ENCODE assay signal across 2 cellular contexts in genomic region chr3:114455432-114455831, GRCh38.
TF ChIP-seq lines count a peak whose summit lies in the region.

No MANE protein-coding gene starts in this region.

TF ChIP-seq in neural cell, 6 proteins besides CTCF, POLR2A, EP300 and RAD21 (continued from another document):
- no peak for TF ChIP-seq REST (IDR thresholded peaks at IDR 0.05; ENCODE audit: borderline replicate concordance)

TF ChIP-seq in HepG2, 621 proteins besides CTCF, POLR2A, EP300 and RAD21 (continued from another document):
- TF ChIP-seq, protein P1, sequence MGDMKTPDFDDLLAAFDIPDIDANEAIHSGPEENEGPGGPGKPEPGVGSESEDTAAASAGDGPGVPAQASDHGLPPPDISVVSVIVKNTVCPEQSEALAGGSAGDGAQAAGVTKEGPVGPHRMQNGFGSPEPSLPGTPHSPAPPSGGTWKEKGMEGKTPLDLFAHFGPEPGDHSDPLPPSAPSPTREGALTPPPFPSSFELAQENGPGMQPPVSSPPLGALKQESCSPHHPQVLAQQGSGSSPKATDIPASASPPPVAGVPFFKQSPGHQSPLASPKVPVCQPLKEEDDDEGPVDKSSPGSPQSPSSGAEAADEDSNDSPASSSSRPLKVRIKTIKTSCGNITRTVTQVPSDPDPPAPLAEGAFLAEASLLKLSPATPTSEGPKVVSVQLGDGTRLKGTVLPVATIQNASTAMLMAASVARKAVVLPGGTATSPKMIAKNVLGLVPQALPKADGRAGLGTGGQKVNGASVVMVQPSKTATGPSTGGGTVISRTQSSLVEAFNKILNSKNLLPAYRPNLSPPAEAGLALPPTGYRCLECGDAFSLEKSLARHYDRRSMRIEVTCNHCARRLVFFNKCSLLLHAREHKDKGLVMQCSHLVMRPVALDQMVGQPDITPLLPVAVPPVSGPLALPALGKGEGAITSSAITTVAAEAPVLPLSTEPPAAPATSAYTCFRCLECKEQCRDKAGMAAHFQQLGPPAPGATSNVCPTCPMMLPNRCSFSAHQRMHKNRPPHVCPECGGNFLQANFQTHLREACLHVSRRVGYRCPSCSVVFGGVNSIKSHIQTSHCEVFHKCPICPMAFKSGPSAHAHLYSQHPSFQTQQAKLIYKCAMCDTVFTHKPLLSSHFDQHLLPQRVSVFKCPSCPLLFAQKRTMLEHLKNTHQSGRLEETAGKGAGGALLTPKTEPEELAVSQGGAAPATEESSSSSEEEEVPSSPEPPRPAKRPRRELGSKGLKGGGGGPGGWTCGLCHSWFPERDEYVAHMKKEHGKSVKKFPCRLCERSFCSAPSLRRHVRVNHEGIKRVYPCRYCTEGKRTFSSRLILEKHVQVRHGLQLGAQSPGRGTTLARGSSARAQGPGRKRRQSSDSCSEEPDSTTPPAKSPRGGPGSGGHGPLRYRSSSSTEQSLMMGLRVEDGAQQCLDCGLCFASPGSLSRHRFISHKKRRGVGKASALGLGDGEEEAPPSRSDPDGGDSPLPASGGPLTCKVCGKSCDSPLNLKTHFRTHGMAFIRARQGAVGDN (CRISPR knock-in tag; IDR thresholded peaks at IDR 0.05), result no peak
- TF ChIP-seq, protein P2, sequence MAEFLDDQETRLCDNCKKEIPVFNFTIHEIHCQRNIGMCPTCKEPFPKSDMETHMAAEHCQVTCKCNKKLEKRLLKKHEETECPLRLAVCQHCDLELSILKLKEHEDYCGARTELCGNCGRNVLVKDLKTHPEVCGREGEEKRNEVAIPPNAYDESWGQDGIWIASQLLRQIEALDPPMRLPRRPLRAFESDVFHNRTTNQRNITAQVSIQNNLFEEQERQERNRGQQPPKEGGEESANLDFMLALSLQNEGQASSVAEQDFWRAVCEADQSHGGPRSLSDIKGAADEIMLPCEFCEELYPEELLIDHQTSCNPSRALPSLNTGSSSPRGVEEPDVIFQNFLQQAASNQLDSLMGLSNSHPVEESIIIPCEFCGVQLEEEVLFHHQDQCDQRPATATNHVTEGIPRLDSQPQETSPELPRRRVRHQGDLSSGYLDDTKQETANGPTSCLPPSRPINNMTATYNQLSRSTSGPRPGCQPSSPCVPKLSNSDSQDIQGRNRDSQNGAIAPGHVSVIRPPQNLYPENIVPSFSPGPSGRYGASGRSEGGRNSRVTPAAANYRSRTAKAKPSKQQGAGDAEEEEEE (CRISPR knock-in tag; IDR thresholded peaks at IDR 0.05; ENCODE audit: borderline replicate concordance), result no peak
- no peak for TF ChIP-seq ZSCAN9 (CRISPR knock-in tag; IDR thresholded peaks at IDR 0.05; ENCODE audit: borderline replicate concordance)
- no peak for TF ChIP-seq CHD2 (IDR thresholded peaks at IDR 0.05; ENCODE audit: low read depth, low read length)
- TF ChIP-seq NFE2L1 (CRISPR knock-in tag; IDR thresholded peaks at IDR 0.05; ENCODE audit: borderline replicate concordance), result no peak
- no peak for TF ChIP-seq TGIF2 (CRISPR knock-in tag; IDR thresholded peaks at IDR 0.05)
- TF ChIP-seq ASH2L (IDR thresholded peaks at IDR 0.05; ENCODE audit: insufficient read length, low read depth, low read length), result no peak
- TF ChIP-seq, protein P3, sequence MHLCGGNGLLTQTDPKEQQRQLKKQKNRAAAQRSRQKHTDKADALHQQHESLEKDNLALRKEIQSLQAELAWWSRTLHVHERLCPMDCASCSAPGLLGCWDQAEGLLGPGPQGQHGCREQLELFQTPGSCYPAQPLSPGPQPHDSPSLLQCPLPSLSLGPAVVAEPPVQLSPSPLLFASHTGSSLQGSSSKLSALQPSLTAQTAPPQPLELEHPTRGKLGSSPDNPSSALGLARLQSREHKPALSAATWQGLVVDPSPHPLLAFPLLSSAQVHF (CRISPR knock-in tag; IDR thresholded peaks at IDR 0.05), result no peak
